Comparison of ENCODE assay signal across 23 cellular contexts in genomic region chr3:160860346-160860745, GRCh38.
"Had no signal": no experiment of that assay in that cellular context is flagged by ENCODE, and none has a peak within 500 bp of the region (broad histone marks: within the 10 kb centered on the region; RNA-seq: fewer than 3 reads in every experiment).

No MANE protein-coding gene starts in this region.

- H3K9me3 ChIP-seq: adrenal gland, ascending aorta, esophagus muscularis mucosa, gastrocnemius medialis, ovary, prostate gland, spleen, upper lobe of left lung had no signal

- H3K27me3 ChIP-seq: adrenal gland, ascending aorta, esophagus muscularis mucosa, gastrocnemius medialis, ovary, spleen, upper lobe of left lung had no signal

- H3K4me3 ChIP-seq: adrenal gland, ascending aorta, coronary artery, esophagus muscularis mucosa, gastrocnemius medialis, ovary, prostate gland, spleen, upper lobe of left lung had no signal

- DNase-seq: activated CD4-positive, alpha-beta T cell treated with anti-CD3 and anti-CD28 coated beads for 4 hours; activated CD4-positive, alpha-beta T cell treated with anti-CD3 and anti-CD28 coated beads, Interleukin-2, amount 50 U/mL, for 48 hours; activated CD4-positive, CD25-positive, alpha-beta regulatory T cell; activated CD8-positive, alpha-beta memory T cell treated with anti-CD3 and anti-CD28 coated beads, Interleukin-2, amount 50 U/mL, for 48 hours; activated naive CD4-positive, alpha-beta T cell; activated T-cell treated with anti-CD3 and anti-CD28 coated beads, Interleukin-2, amount 50 U/mL, for 4 hours; adrenal gland; gastrocnemius medialis; head of caudate nucleus; hypothalamus; left ventricle myocardium superior; mammary epithelial cell; midbrain; natural killer cell; ovary; spleen; stimulated activated CD4-positive, alpha-beta T cell treated with anti-CD3 and anti-CD28 coated beads, Interleukin-4, amount 100 ng/mL, for 1 hour; stimulated activated naive CD4-positive, alpha-beta T cell; upper lobe of left lung had no signal

- H3K36me3 ChIP-seq: adrenal gland, ascending aorta, esophagus muscularis mucosa, gastrocnemius medialis, ovary, prostate gland, spleen, upper lobe of left lung had no signal

- H3K4me1 ChIP-seq: adrenal gland, ascending aorta, prostate gland, spleen, upper lobe of left lung had no signal

- H3K27ac ChIP-seq: adrenal gland, ascending aorta, coronary artery, esophagus muscularis mucosa, gastrocnemius medialis, ovary, prostate gland, spleen, upper lobe of left lung had no signal
